In the genomic region with DNA sequence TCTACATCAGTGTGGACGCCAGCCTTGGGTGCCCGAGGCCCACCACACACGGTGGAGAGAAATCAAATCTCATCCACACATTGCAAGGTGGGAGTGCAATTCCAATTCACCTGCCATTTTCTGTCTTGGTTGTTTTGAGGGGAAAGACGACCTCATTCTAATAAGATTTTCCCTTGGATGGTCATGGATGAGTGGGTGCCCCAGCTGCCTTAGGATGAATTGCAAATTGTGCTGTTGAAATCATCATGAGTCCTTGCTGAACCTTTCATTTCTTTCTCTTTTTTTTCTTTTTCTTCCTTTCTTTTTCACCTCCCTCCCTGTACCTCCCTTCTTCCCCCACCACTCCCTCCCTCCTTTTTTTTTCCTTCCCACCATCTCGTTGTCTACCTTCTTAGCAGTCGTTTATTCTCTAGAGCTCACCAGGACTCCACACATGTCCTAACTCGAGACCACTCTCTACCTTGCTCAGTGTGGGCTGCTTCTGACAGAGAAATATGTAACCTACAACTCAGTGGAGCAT, we compare ENCODE assay signal across 12 cellular contexts.
A peak's percentile ranks its signal among the peaks of the same experiment; 100 is the strongest.
DNase-seq lines count a peak whose midpoint lies in the region; TF ChIP-seq lines count a peak whose summit lies in the region.
"Had no signal": no experiment of that assay in that cellular context is flagged by ENCODE, and none has a peak within 500 bp of the region (broad histone marks: within the 10 kb centered on the region; RNA-seq: fewer than 3 reads in every experiment).

No MANE protein-coding gene starts in this region.

- no peaks in the 10 kb centered on the region for H3K36me3 ChIP-seq in HEK293 (ENCODE audit: control insufficient read depth in 2 of 2, insufficient read depth in 1 of 2, low read length in 2 of 2)

- no peaks in the 10 kb centered on the region for H3K9me3 ChIP-seq in HEK293 (ENCODE audit: control insufficient read depth, insufficient read depth, low read depth, low read length)

- intact Hi-C loops in activated T-helper 2 cell treated with anti-CD3 and anti-CD28 coated beads, Interferon-gamma antibody, Interleukin-2, Interleukin-4, amounts not matched to agents 10 μg/mL and 5 μg/mL and 100 μg/mL, durations not matched to agents 14 hours and 24 hours and 36 hours (cut with micrococcal nuclease): no loop called here

- CTCF ChIA-PET in HEK293 (lab: Yijun Ruan, JAX): no interaction called here

- H3K4me3 ChIP-seq in HEK293 (ENCODE audit: low read depth, low read length): no peak overlapping the region

- peaks cover 7% of the 10 kb centered on the region for H3K27me3 Mint-ChIP-seq in glutamatergic neuron (ENCODE audit: unreplicated experiment)
- H3K27me3 Mint-ChIP-seq in HFFc6 (ENCODE audit: insufficient read depth): peaks cover 19% of the 10 kb centered on the region
- peaks cover 41% of the 10 kb centered on the region for H3K27me3 Mint-ChIP-seq in activated T-helper 2 cell treated with anti-CD3 and anti-CD28 coated beads, Interferon-gamma antibody, Interleukin-2, Interleukin-4, amounts not matched to agents 10 μg/mL and 5 μg/mL and 100 μg/mL, durations not matched to agents 14 hours and 24 hours and 36 hours (ENCODE audit: low read depth)

- no peak overlapping the region for H3K27ac ChIP-seq in HEK293 (ENCODE audit: extremely low read depth, low read depth, low read length)
- H3K27ac ChIP-seq: 22Rv1 had no signal

- H3K4me1 Mint-ChIP-seq in glutamatergic neuron (ENCODE audit: low read depth, unreplicated experiment) (peaks cover 47% of the 10 kb centered on the region), HFFc6 (ENCODE audit: low read depth) (no peaks in the 10 kb centered on the region)
- peaks cover 4% of the 10 kb centered on the region for H3K4me1 Mint-ChIP-seq in activated T-helper 2 cell treated with anti-CD3 and anti-CD28 coated beads, Interferon-gamma antibody, Interleukin-2, Interleukin-4, amounts not matched to agents 10 μg/mL and 5 μg/mL and 100 μg/mL, durations not matched to agents 14 hours and 24 hours and 36 hours (ENCODE audit: low read depth)
- H3K4me1 Mint-ChIP-seq: CD14-positive monocyte had no signal

- H3K9me3 Mint-ChIP-seq in glutamatergic neuron (ENCODE audit: unreplicated experiment) (peaks cover 4% of the 10 kb centered on the region), HFFc6 (no peaks in the 10 kb centered on the region)
- H3K9me3 Mint-ChIP-seq in activated T-helper 2 cell treated with anti-CD3 and anti-CD28 coated beads, Interferon-gamma antibody, Interleukin-2, Interleukin-4, amounts not matched to agents 10 μg/mL and 5 μg/mL and 100 μg/mL, durations not matched to agents 14 hours and 24 hours and 36 hours: no peaks in the 10 kb centered on the region
- H3K9me3 Mint-ChIP-seq: CD8-positive, alpha-beta T cell had no signal

- H3K4me1 ChIP-seq in HEK293 (ENCODE audit: control insufficient read depth, insufficient read depth, low read length): peaks cover 30% of the 10 kb centered on the region

- H3K27ac Mint-ChIP-seq in glutamatergic neuron (ENCODE audit: unreplicated experiment) (peak overlapping the region; percentile 93), HFFc6 (no peak overlapping the region)
- no peak overlapping the region for H3K27ac Mint-ChIP-seq in activated T-helper 2 cell treated with anti-CD3 and anti-CD28 coated beads, Interferon-gamma antibody, Interleukin-2, Interleukin-4, amounts not matched to agents 10 μg/mL and 5 μg/mL and 100 μg/mL, durations not matched to agents 14 hours and 24 hours and 36 hours
- H3K27ac Mint-ChIP-seq: CD14-positive monocyte; CD8-positive, alpha-beta T cell had no signal

- POLR2A ChIA-PET in HEK293 (lab: Yijun Ruan, JAX): no interaction called here

- no peak for TF ChIP-seq CTCF in HEK293 (tag by site-specific recombination; IDR thresholded peaks at IDR 0.05)
- no peak for TF ChIP-seq CTCF in glutamatergic neuron (IDR thresholded peaks at IDR 0.05; ENCODE audit: partially characterized antibody, unreplicated experiment)
- TF ChIP-seq CTCF in HFFc6 (IDR thresholded peaks at IDR 0.05): no peak

- H3K4me3 Mint-ChIP-seq in glutamatergic neuron (ENCODE audit: unreplicated experiment) (peak overlapping the region; percentile 28), HFFc6 (no peak overlapping the region)
- H3K4me3 Mint-ChIP-seq in activated T-helper 2 cell treated with anti-CD3 and anti-CD28 coated beads, Interferon-gamma antibody, Interleukin-2, Interleukin-4, amounts not matched to agents 10 μg/mL and 5 μg/mL and 100 μg/mL, durations not matched to agents 14 hours and 24 hours and 36 hours (ENCODE audit: low read depth): no peak overlapping the region
- H3K4me3 Mint-ChIP-seq: CD8-positive, alpha-beta T cell had no signal

- peak; percentile 49 for DNase-seq in DMS 273 (lab: John Stamatoyannopoulos, UW; ENCODE audit: unreplicated experiment)
- no peak for DNase-seq in DMS 273 treated with DMSO at 0.1 percent for 48 hours (lab: John Stamatoyannopoulos, UW)
- peak; percentile 64 for DNase-seq in NCI-H82 (lab: John Stamatoyannopoulos, UW)
- DNase-seq in glutamatergic neuron: no peak
- no peak for DNase-seq in HFFc6
- DNase-seq in activated T-helper 2 cell treated with anti-CD3 and anti-CD28 coated beads, Interferon-gamma antibody, Interleukin-2, Interleukin-4, amounts not matched to agents 10 μg/mL and 5 μg/mL and 100 μg/mL, durations not matched to agents 14 hours and 24 hours and 36 hours (ENCODE audit: low spot score): no peak
- no peak for DNase-seq in activated CD4-positive, CD25-positive, alpha-beta regulatory T cell (lab: John Stamatoyannopoulos, UW)
- DNase-seq: CD8-positive, alpha-beta T cell; COR-L47 had no signal

- H3K36me3 Mint-ChIP-seq in glutamatergic neuron (ENCODE audit: unreplicated experiment) (no peaks in the 10 kb centered on the region), HFFc6 (ENCODE audit: low read depth) (no peaks in the 10 kb centered on the region)
- no peaks in the 10 kb centered on the region for H3K36me3 Mint-ChIP-seq in activated T-helper 2 cell treated with anti-CD3 and anti-CD28 coated beads, Interferon-gamma antibody, Interleukin-2, Interleukin-4, amounts not matched to agents 10 μg/mL and 5 μg/mL and 100 μg/mL, durations not matched to agents 14 hours and 24 hours and 36 hours (ENCODE audit: low read depth)
- H3K36me3 Mint-ChIP-seq: CD14-positive monocyte; CD8-positive, alpha-beta T cell had no signal

TF ChIP-seq in HEK293, 187 proteins besides CTCF, POLR2A, EP300 and RAD21 (continues in another document):
- TF ChIP-seq, protein P1, sequence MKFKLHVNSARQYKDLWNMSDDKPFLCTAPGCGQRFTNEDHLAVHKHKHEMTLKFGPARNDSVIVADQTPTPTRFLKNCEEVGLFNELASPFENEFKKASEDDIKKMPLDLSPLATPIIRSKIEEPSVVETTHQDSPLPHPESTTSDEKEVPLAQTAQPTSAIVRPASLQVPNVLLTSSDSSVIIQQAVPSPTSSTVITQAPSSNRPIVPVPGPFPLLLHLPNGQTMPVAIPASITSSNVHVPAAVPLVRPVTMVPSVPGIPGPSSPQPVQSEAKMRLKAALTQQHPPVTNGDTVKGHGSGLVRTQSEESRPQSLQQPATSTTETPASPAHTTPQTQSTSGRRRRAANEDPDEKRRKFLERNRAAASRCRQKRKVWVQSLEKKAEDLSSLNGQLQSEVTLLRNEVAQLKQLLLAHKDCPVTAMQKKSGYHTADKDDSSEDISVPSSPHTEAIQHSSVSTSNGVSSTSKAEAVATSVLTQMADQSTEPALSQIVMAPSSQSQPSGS (tag by site-specific recombination; IDR thresholded peaks at IDR 0.05; ENCODE audit: low read depth): peak; percentile 70
- TF ChIP-seq, protein P2, sequence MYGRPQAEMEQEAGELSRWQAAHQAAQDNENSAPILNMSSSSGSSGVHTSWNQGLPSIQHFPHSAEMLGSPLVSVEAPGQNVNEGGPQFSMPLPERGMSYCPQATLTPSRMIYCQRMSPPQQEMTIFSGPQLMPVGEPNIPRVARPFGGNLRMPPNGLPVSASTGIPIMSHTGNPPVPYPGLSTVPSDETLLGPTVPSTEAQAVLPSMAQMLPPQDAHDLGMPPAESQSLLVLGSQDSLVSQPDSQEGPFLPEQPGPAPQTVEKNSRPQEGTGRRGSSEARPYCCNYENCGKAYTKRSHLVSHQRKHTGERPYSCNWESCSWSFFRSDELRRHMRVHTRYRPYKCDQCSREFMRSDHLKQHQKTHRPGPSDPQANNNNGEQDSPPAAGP (tag by site-specific recombination; IDR thresholded peaks at IDR 0.05): no peak
- TF ChIP-seq ZNF654 (tag by site-specific recombination; IDR thresholded peaks at IDR 0.05; ENCODE audit: low read depth) (no peak), ZNF335 (tag by site-specific recombination; conservative IDR thresholded peaks at IDR 0.05) (0 out of 2 replicates have a peak, but pooled peaks have one; percentile 23), ZNF558 (tag by site-specific recombination; IDR thresholded peaks at IDR 0.05) (no peak)

Comparison
In these comparisons a context has a peak if more than half of its experiments do, and no peak if none do; other contexts are left out.
1. DNase-seq: peak in DMS 273 (single experiment) and NCI-H82 (single experiment); none in DMS 273 treated with DMSO at 0.1 percent for 48 hours (single experiment), glutamatergic neuron (single experiment), HFFc6 (single experiment), activated T-helper 2 cell treated with anti-CD3 and anti-CD28 coated beads, Interferon-gamma antibody, Interleukin-2, Interleukin-4, amounts not matched to agents 10 μg/mL and 5 μg/mL and 100 μg/mL, durations not matched to agents 14 hours and 24 hours and 36 hours (single experiment) and activated CD4-positive, CD25-positive, alpha-beta regulatory T cell (0 of 4).